11 cellular contexts compared by ENCODE assay signal in genomic region chr10:26739087-26739631, GRCh38. TPM values are rescaled to one million over a fixed set of nuclear protein-coding genes. Genes with fewer than 3 reads are reported as not detected.
DNase-seq lines count a peak whose midpoint lies in the region; ATAC-seq and TF ChIP-seq lines count a peak whose summit lies in the region.
"Had no signal": no experiment of that assay in that cellular context is flagged by ENCODE, and none has a peak within 500 bp of the region (broad histone marks: within the 10 kb centered on the region; RNA-seq: fewer than 3 reads in every experiment).

No MANE protein-coding gene starts in this region.

- H3K4me2 ChIP-seq in hepatocyte, result no peak overlapping the region

- H3K9me3 ChIP-seq in hepatocyte (ENCODE audit: low read depth) (no peaks in the 10 kb centered on the region), tibial nerve (no peaks in the 10 kb centered on the region)
- H3K9me3 ChIP-seq in effector memory CD4-positive, alpha-beta T cell (ENCODE audit: control insufficient read depth, low read length), result no peaks in the 10 kb centered on the region

- H4K20me1 ChIP-seq in hepatocyte (ENCODE audit: insufficient read depth, poor library complexity, severe bottlenecking), result no peaks in the 10 kb centered on the region

- no peaks in the 10 kb centered on the region for H3K9me2 ChIP-seq in hepatocyte (replicated peaks; ENCODE audit: insufficient read depth)

- H3K4me1 ChIP-seq in hepatocyte (ENCODE audit: insufficient read depth), result peaks cover 13% of the 10 kb centered on the region
- peaks cover 0 to 5% (median 0%) of the 10 kb centered on the region in 4 donors for H3K4me1 ChIP-seq in tibial nerve
- H3K4me1 ChIP-seq in effector memory CD4-positive, alpha-beta T cell (ENCODE audit: control insufficient read depth, insufficient read depth, low read length, poor library complexity, severe bottlenecking), result peaks cover 3% of the 10 kb centered on the region

- H3K79me2 ChIP-seq in hepatocyte, result no peaks in the 10 kb centered on the region

- ATAC-seq in GM21786 (IDR thresholded peaks at IDR 0.05; ENCODE audit: unreplicated experiment), result peak; percentile 37
- ATAC-seq: left cardiac atrium had no signal

- H3K27ac ChIP-seq in hepatocyte (peak overlapping the region; percentile 85), tibial nerve (no peak overlapping the region)
- no peak overlapping the region for H3K27ac ChIP-seq in effector memory CD4-positive, alpha-beta T cell (ENCODE audit: insufficient read depth, low read length, poor library complexity, severe bottlenecking)

- no peak for TF ChIP-seq POLR2A in tibial nerve (IDR thresholded peaks at IDR 0.05)

- H2AFZ ChIP-seq in hepatocyte, result no peak overlapping the region

- TF ChIP-seq EP300 in tibial nerve (IDR thresholded peaks at IDR 0.05), result no peak

- H3K27me3 ChIP-seq in hepatocyte, result no peaks in the 10 kb centered on the region
- H3K27me3 ChIP-seq in tibial nerve, result no peaks in the 10 kb centered on the region
- H3K27me3 ChIP-seq in effector memory CD4-positive, alpha-beta T cell (replicated peaks; ENCODE audit: control insufficient read depth, insufficient read depth, low read length, poor library complexity, severe bottlenecking), result no peaks in the 10 kb centered on the region

- H3K36me3 ChIP-seq in hepatocyte (replicated peaks; ENCODE audit: insufficient read depth, low read depth), result no peaks in the 10 kb centered on the region
- H3K36me3 ChIP-seq in tibial nerve, result peaks cover 0 to 91% (median 3%) of the 10 kb centered on the region in 3 donors
- peaks cover 8% of the 10 kb centered on the region for H3K36me3 ChIP-seq in effector memory CD4-positive, alpha-beta T cell (ENCODE audit: control insufficient read depth, insufficient read depth, low read length)

- WGBS in hepatocyte (ENCODE audit: low lambda C conversion rate, missing lambda C conversion rate), result 88% methylated on average over 6 of the region's 6 CpGs
- WGBS in tibial nerve, 2 donors, result 77 to 78% methylated on average over 6 of the region's 6 CpGs

- DNase-seq in NCI-H1417 (lab: John Stamatoyannopoulos, UW) (peak in 2 of 3 experiments; percentile 15 to 70), NCI-H1417 treated with DMSO at 0.1 percent for 48 hours (lab: John Stamatoyannopoulos, UW) (no peak), NCI-H146 treated with DMSO at 0.1 percent for 48 hours (lab: John Stamatoyannopoulos, UW; ENCODE audit: unreplicated experiment) (peak; percentile 68), hepatocyte (ENCODE audit: low spot score) (no peak), tibial nerve (ENCODE audit: low spot score in 2 of 2) (no peak), cerebellar nuclear complex (lab: John Stamatoyannopoulos, UW) (no peak)
- DNase-seq in effector memory CD4-positive, alpha-beta T cell, result no peak
- DNase-seq: effector CD8-positive, alpha-beta T cell; left cardiac atrium; NCI-H1105 had no signal

- no peak overlapping the region for H3K4me3 ChIP-seq in hepatocyte
- no peak overlapping the region for H3K4me3 ChIP-seq in tibial nerve
- H3K4me3 ChIP-seq in effector memory CD4-positive, alpha-beta T cell (ENCODE audit: insufficient read depth, low read depth, low read length, poor library complexity, severe bottlenecking), result no peak overlapping the region

- no peak for TF ChIP-seq CTCF in hepatocyte (IDR thresholded peaks at IDR 0.05; ENCODE audit: poor library complexity)
- no peak for TF ChIP-seq CTCF in tibial nerve (IDR thresholded peaks at IDR 0.05)

RNA-seq across cellular contexts. Expression of gene PDSS1, which starts 41.7 kb away (rescaled TPM):
- total RNA-seq in hepatocyte (7.6 and 13.5 TPM in 2 replicates), tibial nerve (10 to 100 TPM in 1 of 4 donors, 1 to 10 TPM in 3; 2.4 to 15.7 (median 6.6) TPM)
- 6.1 and 9.7 TPM in 2 replicates for polyA plus RNA-seq in hepatocyte

Comparison
In these comparisons a context has a peak if more than half of its experiments do, and no peak if none do; other contexts are left out.
1. DNase-seq: peak in NCI-H1417 (2 of 3) and NCI-H146 treated with DMSO at 0.1 percent for 48 hours (single experiment); none in NCI-H1417 treated with DMSO at 0.1 percent for 48 hours (single experiment), hepatocyte (single experiment), tibial nerve (0 of 2), effector memory CD4-positive, alpha-beta T cell (0 of 3) and cerebellar nuclear complex (0 of 2).